Comparison of ENCODE assay signal across 8 cellular contexts in genomic region chr9:32968101-32969011, GRCh38. TPM values are rescaled to one million over a fixed set of nuclear protein-coding genes. Genes with fewer than 3 reads are reported as not detected.
DNase-seq lines count a peak whose midpoint lies in the region; ATAC-seq and TF ChIP-seq lines count a peak whose summit lies in the region.

No MANE protein-coding gene starts in this region.

- H3K27me3 ChIP-seq in cardiac muscle cell (no peaks in the 10 kb centered on the region), thyroid gland (no peaks in the 10 kb centered on the region)

- H3K4me3 Mint-ChIP-seq in natural killer cell = no peak overlapping the region

- WGBS in thyroid gland, 2 donors = 51 to 58% methylated on average over 11 to 13 of the region's 13 CpGs

- TF ChIP-seq CTCF in cardiac muscle cell (IDR thresholded peaks at IDR 0.05; ENCODE audit: low read depth, low read length) = peak; percentile 76
- peak; percentile 78 for TF ChIP-seq CTCF in epithelial cell of proximal tubule (conservative IDR thresholded peaks at IDR 0.05; ENCODE audit: low read depth, low read length)
- TF ChIP-seq CTCF in natural killer cell (IDR thresholded peaks at IDR 0.05) = peak; percentile 95
- peak; percentile 47 to 72 (median 69) for TF ChIP-seq CTCF in thyroid gland (IDR thresholded peaks at IDR 0.05)

- H3K9me3 ChIP-seq in cardiac muscle cell (ENCODE audit: low read depth) (no peaks in the 10 kb centered on the region), thyroid gland (no peaks in the 10 kb centered on the region)

- H3K4me1 Mint-ChIP-seq in natural killer cell = peaks cover 6 to 7% of the 10 kb centered on the region in 2 donors

- H3K9me3 Mint-ChIP-seq in natural killer cell = no peaks in the 10 kb centered on the region

- H3K4me1 ChIP-seq in cardiac muscle cell (ENCODE audit: low read depth) (no peaks in the 10 kb centered on the region), thyroid gland (no peaks in the 10 kb centered on the region)

- intact Hi-C loops in Right ventricle myocardium inferior (cut with DNase I) (loop anchor here (2.0 to 10.0 kb wide), 4 partner anchors 124 to 591 kb away; no protein-coding TSS in a partner anchor), natural killer cell (cut with micrococcal nuclease) (loop anchor here (1.0 to 2.0 kb wide), 2 partner anchors 388 to 589 kb away; no protein-coding TSS in a partner anchor), thyroid gland (cut with DNase I) (loop anchor here (5.0 kb wide), 2 partner anchors 386 to 591 kb away; no protein-coding TSS in a partner anchor)

- no peak overlapping the region for H3K4me3 ChIP-seq in cardiac muscle cell
- H3K4me3 ChIP-seq in epithelial cell of proximal tubule (ENCODE audit: low read depth, low read length) = no peak overlapping the region
- no peak overlapping the region for H3K4me3 ChIP-seq in thyroid gland (replicated peaks in 1 of 3)

- H3K27me3 Mint-ChIP-seq in natural killer cell (ENCODE audit: low read depth in 2 of 2) = no peaks in the 10 kb centered on the region

- peaks cover 7% of the 10 kb centered on the region for H3K36me3 ChIP-seq in cardiac muscle cell
- peaks cover 8 to 11% of the 10 kb centered on the region in 2 donors for H3K36me3 ChIP-seq in thyroid gland

- no peaks in the 10 kb centered on the region for H3K36me3 Mint-ChIP-seq in natural killer cell

- H3K27ac Mint-ChIP-seq in natural killer cell = no peak overlapping the region

- ATAC-seq in Right ventricle myocardium inferior (no peak), natural killer cell (peak in 2 of 3 donors; percentile 42 to 56), GM21737 (IDR thresholded peaks at IDR 0.05; ENCODE audit: unreplicated experiment) (no peak)

- DNase-seq in cardiac muscle cell (ENCODE audit: low read depth in 1 of 2, low spot score in 1 of 2) (peak; percentile 61 to 65), Right ventricle myocardium inferior (ENCODE audit: missing footprints) (no peak), NCI-H460 (ENCODE audit: extremely low read depth, low read depth) (peak; percentile 21), epithelial cell of proximal tubule (ENCODE audit: low read depth) (no peak), natural killer cell (peak; percentile 45), thyroid gland (peak; percentile 56 to 64)
- peak in 2 of 3 experiments; percentile 16 to 34 for DNase-seq in activated CD8-positive, alpha-beta memory T cell treated with anti-CD3 and anti-CD28 coated beads for 48 hours (ENCODE audit: low read depth in 2 of 3, low spot score in 2 of 3)

- no peak for TF ChIP-seq POLR2A in thyroid gland (IDR thresholded peaks at IDR 0.05)

- H3K27ac ChIP-seq in cardiac muscle cell (no peak overlapping the region), thyroid gland (no peak overlapping the region)

RNA-seq across cellular contexts. Expression of gene APTX, which starts 33.1 kb away (rescaled TPM):
- 38.8 and 65.2 TPM in 2 replicates for total RNA-seq in cardiac muscle cell
- polyA plus RNA-seq in cardiac muscle cell = 60.7 and 78.6 TPM in 2 replicates
- total RNA-seq in Right ventricle myocardium inferior = 12.2 TPM
- 23.3 and 33.3 TPM in 2 replicates for total RNA-seq in NCI-H460 (2014; rRNA removed; shearing (Covaris generic))
- polyA plus RNA-seq in NCI-H460 (2014; cell fraction: nucleus; rRNA removed) = 29.1 and 36.8 TPM in 2 replicates
- total RNA-seq in epithelial cell of proximal tubule = 20.9 and 39.8 TPM in 2 replicates
- total RNA-seq in natural killer cell = 10 to 100 TPM; 23.0 to 25.9 (median 24.5) TPM
- total RNA-seq in thyroid gland = 10 to 100 TPM; 20.7 to 40.2 (median 28.3) TPM

RNA-seq across cellular contexts. Expression of gene DNAJA1, which starts 56.7 kb away (rescaled TPM):
- 96.1 and 130 TPM in 2 replicates for total RNA-seq in cardiac muscle cell
- 153 and 202 TPM in 2 replicates for polyA plus RNA-seq in cardiac muscle cell
- total RNA-seq in Right ventricle myocardium inferior = 82.3 TPM
- total RNA-seq in NCI-H460 (2014; rRNA removed; shearing (Covaris generic)) = 51.1 and 63.2 TPM in 2 replicates
- 52.4 and 67.6 TPM in 2 replicates for polyA plus RNA-seq in NCI-H460 (2014; cell fraction: nucleus; rRNA removed)
- total RNA-seq in epithelial cell of proximal tubule = 149 and 227 TPM in 2 replicates
- total RNA-seq in natural killer cell = 100 to 1,000 TPM; 150 to 244 (median 192) TPM
- total RNA-seq in thyroid gland = 100 to 1,000 TPM in 2 of 4 donors, 10 to 100 TPM in 2; 81.8 to 118 (median 108) TPM

Comparison
In these comparisons a context has a peak if more than half of its experiments do, and no peak if none do; other contexts are left out.
1. DNase-seq: peak in cardiac muscle cell (2 of 2), NCI-H460 (single experiment), activated CD8-positive, alpha-beta memory T cell treated with anti-CD3 and anti-CD28 coated beads for 48 hours (2 of 3), natural killer cell (single experiment) and thyroid gland (2 of 2); none in Right ventricle myocardium inferior (single experiment) and epithelial cell of proximal tubule (single experiment).
2. ATAC-seq: peak in natural killer cell (2 of 3); none in Right ventricle myocardium inferior (single experiment) and GM21737 (single experiment).
3. Peak in every context shown above with its lines, with median percentiles within 50 percentile points of each other: CTCF ChIP-seq.